ENCODE assay signal across 2 cellular contexts in genomic region chr1:6445929-6446328, GRCh38. TPM values are rescaled to one million over a fixed set of nuclear protein-coding genes. Genes with fewer than 3 reads are reported as not detected.
"Had no signal": no experiment of that assay in that cellular context is flagged by ENCODE, and none has a peak within 500 bp of the region (broad histone marks: within the 10 kb centered on the region; RNA-seq: fewer than 3 reads in every experiment).

No MANE protein-coding gene starts in this region.

RNA-seq across cellular contexts. Expression of gene ESPN, which starts 21.4 kb away (rescaled TPM):
- total RNA-seq: LHCN-M2 had no signal

RNA-seq across cellular contexts. Expression of gene HES2, which starts 26.2 kb away (rescaled TPM):
- total RNA-seq: ascending aorta, LHCN-M2 had no signal
